In genomic region chr5:134879456-134879855, GRCh38 we compare ENCODE assay signal across 29 cellular contexts. TPM values are rescaled to one million over a fixed set of nuclear protein-coding genes. Genes with fewer than 3 reads are reported as not detected.
DNase-seq lines count a peak whose midpoint lies in the region; ATAC-seq, FAIRE-seq and TF ChIP-seq lines count a peak whose summit lies in the region.
"Had no signal": no experiment of that assay in that cellular context is flagged by ENCODE, and none has a peak within 500 bp of the region (broad histone marks: within the 10 kb centered on the region; RNA-seq: fewer than 3 reads in every experiment).

No MANE protein-coding gene starts in this region.

- no peak overlapping the region for H2AFZ ChIP-seq in GM23248

- no peak overlapping the region for H3K4me3 Mint-ChIP-seq in natural killer cell
- no peak overlapping the region for H3K4me3 Mint-ChIP-seq in natural killer cell treated with Interleukin-12 subunit alpha and Interleukin-12 subunit beta and Interleukin-15 and Interleukin-18, amount 100 ng/mL, for 72 hours
- H3K4me3 Mint-ChIP-seq: activated CD8-positive, alpha-beta T cell treated with anti-CD3 and anti-CD28 coated beads, Interleukin-2, amount 10 ng/mL, durations not matched to agents 7 days and 5 days; endodermal cell had no signal

- in situ Hi-C loops in GM23248 (cut with MboI), result no loop called here

- H3K9ac ChIP-seq in GM23248, result no peak overlapping the region

- H3K36me3 Mint-ChIP-seq in natural killer cell, result no peaks in the 10 kb centered on the region
- no peaks in the 10 kb centered on the region for H3K36me3 Mint-ChIP-seq in natural killer cell treated with Interleukin-12 subunit alpha and Interleukin-12 subunit beta and Interleukin-15 and Interleukin-18, amount 100 ng/mL, for 72 hours
- H3K36me3 Mint-ChIP-seq: IgD-negative memory B cell had no signal

- intact Hi-C loops in natural killer cell (cut with micrococcal nuclease), result no loop called here

- no peak for FAIRE-seq in urothelium cell line (lab: Jason Lieb, UNC)
- FAIRE-seq: islet of Langerhans had no signal

- no peak overlapping the region for H3K4me3 ChIP-seq in GM23248
- H3K4me3 ChIP-seq: left lung, psoas muscle, SJCRH30, transverse colon had no signal

- H4K20me1 ChIP-seq in GM23248 (ENCODE audit: insufficient read depth), result no peaks in the 10 kb centered on the region

- H3K9me3 ChIP-seq in GM23248 (ENCODE audit: low read depth), result no peaks in the 10 kb centered on the region
- H3K9me3 ChIP-seq: left lung, psoas muscle, SJCRH30, transverse colon had no signal

- H3K27ac ChIP-seq in GM23248, result no peak overlapping the region
- H3K27ac ChIP-seq: left lung, psoas muscle, SJCRH30, transverse colon had no signal

- no peaks in the 10 kb centered on the region for H3K36me3 ChIP-seq in GM23248 (ENCODE audit: low read depth)
- H3K36me3 ChIP-seq: left lung, transverse colon had no signal

- peaks cover 8% of the 10 kb centered on the region; the same call in 1 of the 2 replicates for H3K4me1 ChIP-seq in GM23248 (ENCODE audit: insufficient read depth)
- H3K4me1 ChIP-seq: SJCRH30 had no signal

- H3K4me2 ChIP-seq in GM23248 (ENCODE audit: unreplicated experiment), result no peak overlapping the region

- 44 to 47% methylated on average over 3 of the region's 3 CpGs for WGBS in GM23248 (ENCODE audit: low coverage in 1 of 2, low lambda C conversion rate in 2 of 2, missing lambda C conversion rate in 2 of 2), 2 experiments

- peaks cover 77% of the 10 kb centered on the region for H3K79me2 ChIP-seq in GM23248 (ENCODE audit: insufficient read depth)

- peaks cover 21% of the 10 kb centered on the region for H3F3A ChIP-seq in GM23248 (ENCODE audit: insufficient read depth)

- peak overlapping the region; percentile 31 to 58 for H3K27ac Mint-ChIP-seq in natural killer cell
- no peak overlapping the region for H3K27ac Mint-ChIP-seq in natural killer cell treated with Interleukin-12 subunit alpha and Interleukin-12 subunit beta and Interleukin-15 and Interleukin-18, amount 100 ng/mL, for 72 hours
- H3K27ac Mint-ChIP-seq: activated CD8-positive, alpha-beta T cell treated with anti-CD3 and anti-CD28 coated beads, Interleukin-2, amount 10 ng/mL, durations not matched to agents 7 days and 5 days; endodermal cell had no signal

- no peaks in the 10 kb centered on the region for H3K27me3 ChIP-seq in GM23248 (replicated peaks; ENCODE audit: insufficient read depth)
- H3K27me3 ChIP-seq: left lung, SJCRH30, transverse colon had no signal

- peaks cover 29 to 48% of the 10 kb centered on the region in 2 donors for H3K4me1 Mint-ChIP-seq in natural killer cell
- peaks cover 32 to 37% of the 10 kb centered on the region in 2 donors for H3K4me1 Mint-ChIP-seq in natural killer cell treated with Interleukin-12 subunit alpha and Interleukin-12 subunit beta and Interleukin-15 and Interleukin-18, amount 100 ng/mL, for 72 hours (ENCODE audit: low read depth in 2 of 2)

- ATAC-seq in natural killer cell, result no peak
- ATAC-seq in natural killer cell treated with Interleukin-12 subunit alpha and Interleukin-12 subunit beta and Interleukin-15 and Interleukin-18, amount 100 ng/mL, for 72 hours, result no peak
- ATAC-seq: activated CD8-positive, alpha-beta T cell treated with anti-CD3 and anti-CD28 coated beads, Interleukin-2, amount 10 ng/mL, durations not matched to agents 7 days and 5 days; left lung; psoas muscle had no signal

- DNase-seq in NCI-H146 (lab: John Stamatoyannopoulos, UW) (peak; percentile 1), NCI-H146 treated with DMSO at 0.1 percent for 48 hours (lab: John Stamatoyannopoulos, UW; ENCODE audit: unreplicated experiment) (no peak), natural killer cell (no peak), mesenteric fat pad (ENCODE audit: low spot score) (peak; percentile 45), urothelium cell line (ENCODE audit: low spot score) (no peak), iPS-NIHi7 (ENCODE audit: extremely low spot score) (no peak), GM23248 (no peak)
- DNase-seq in natural killer cell treated with Interleukin-12 subunit alpha and Interleukin-12 subunit beta and Interleukin-15 and Interleukin-18, amount 100 ng/mL, for 72 hours (ENCODE audit: low spot score), result no peak
- DNase-seq: 8988T; activated CD4-positive, alpha-beta T cell treated with anti-CD3 and anti-CD28 coated beads for 4 hours; activated CD8-positive, alpha-beta T cell treated with anti-CD3 and anti-CD28 coated beads, Interleukin-2, amount 10 ng/mL, durations not matched to agents 7 days and 5 days; activated gamma-delta T cell; C1 segment of cervical spinal cord; Calu3; dermis blood vessel endothelial cell; endodermal cell; glutamatergic neuron; left lung; mesendoderm; NCI-H226; NCI-H526 treated with DMSO at 0.1 percent for 48 hours; psoas muscle; SJCRH30; stimulated activated CD4-positive, alpha-beta T cell treated with anti-CD3 and anti-CD28 coated beads, Interleukin-4, amount 100 ng/mL, for 1 hour; SW 1271; T-helper 9 cell; transverse colon had no signal

- no peak for TF ChIP-seq CTCF in natural killer cell (IDR thresholded peaks at IDR 0.05)

- no peaks in the 10 kb centered on the region for H3K27me3 Mint-ChIP-seq in natural killer cell (ENCODE audit: low read depth in 2 of 2)
- H3K27me3 Mint-ChIP-seq in natural killer cell treated with Interleukin-12 subunit alpha and Interleukin-12 subunit beta and Interleukin-15 and Interleukin-18, amount 100 ng/mL, for 72 hours, result no peaks in the 10 kb centered on the region
- H3K27me3 Mint-ChIP-seq: IgD-negative memory B cell had no signal

- H3K9me2 ChIP-seq in GM23248 (ENCODE audit: insufficient read depth), result no peaks in the 10 kb centered on the region

- no peaks in the 10 kb centered on the region for H3K9me3 Mint-ChIP-seq in natural killer cell
- no peaks in the 10 kb centered on the region for H3K9me3 Mint-ChIP-seq in natural killer cell treated with Interleukin-12 subunit alpha and Interleukin-12 subunit beta and Interleukin-15 and Interleukin-18, amount 100 ng/mL, for 72 hours
- H3K9me3 Mint-ChIP-seq: IgD-negative memory B cell had no signal

RNA-seq across cellular contexts. Expression of gene TXNDC15, which starts 5.3 kb away (rescaled TPM):
- total RNA-seq in natural killer cell, result 10 to 100 TPM; 36.6 to 48.3 (median 47.8) TPM
- total RNA-seq in natural killer cell treated with Interleukin-12 subunit alpha and Interleukin-12 subunit beta and Interleukin-15 and Interleukin-18, amount 100 ng/mL, for 72 hours, result 10 to 100 TPM; 69.9 TPM
- total RNA-seq in mesenteric fat pad, result 50.1 TPM
- 112 and 170 TPM in 2 replicates for total RNA-seq in GM23248 (2014; rRNA removed; shearing (Covaris generic))
- 102 and 103 TPM in 2 replicates for polyA plus RNA-seq in GM23248 (2016; fragmentation: Nextera tagmentation; extraction: Ambion mirVana)

RNA-seq across cellular contexts. Expression of gene PCBD2, which starts 25.5 kb away (rescaled TPM):
- 10 to 100 TPM in 1 of 3 donors, 1 to 10 TPM in 2; 7.6 to 11.5 (median 7.7) TPM for total RNA-seq in natural killer cell
- 10 to 100 TPM; 10.5 to 15.7 TPM for total RNA-seq in natural killer cell treated with Interleukin-12 subunit alpha and Interleukin-12 subunit beta and Interleukin-15 and Interleukin-18, amount 100 ng/mL, for 72 hours
- total RNA-seq in mesenteric fat pad, result 10.7 TPM
- 4.9 and 10.1 TPM in 2 replicates for total RNA-seq in GM23248 (2014; rRNA removed; shearing (Covaris generic))
- polyA plus RNA-seq in GM23248 (2016; fragmentation: Nextera tagmentation; extraction: Ambion mirVana), result 5.8 and 6.2 TPM in 2 replicates

RNA-seq across cellular contexts. Expression of gene C5orf24, which starts 33.7 kb away (rescaled TPM):
- total RNA-seq in natural killer cell, result 10 to 100 TPM; 42.7 to 49.8 (median 44.7) TPM
- total RNA-seq in natural killer cell treated with Interleukin-12 subunit alpha and Interleukin-12 subunit beta and Interleukin-15 and Interleukin-18, amount 100 ng/mL, for 72 hours, result 10 to 100 TPM; 33.3 to 34.5 TPM
- total RNA-seq in mesenteric fat pad, result 40.9 TPM
- 41.2 and 41.4 TPM in 2 replicates for total RNA-seq in GM23248 (2014; rRNA removed; shearing (Covaris generic))
- 34.0 and 36.4 TPM in 2 replicates for polyA plus RNA-seq in GM23248 (2016; fragmentation: Nextera tagmentation; extraction: Ambion mirVana)

Comparison
In these comparisons a context has a peak if more than half of its experiments do, and no peak if none do; other contexts are left out.
1. DNase-seq: peak in NCI-H146 (single experiment) and mesenteric fat pad (single experiment); none in NCI-H146 treated with DMSO at 0.1 percent for 48 hours (single experiment), natural killer cell (single experiment), natural killer cell treated with Interleukin-12 subunit alpha and Interleukin-12 subunit beta and Interleukin-15 and Interleukin-18, amount 100 ng/mL, for 72 hours (single experiment), urothelium cell line (single experiment), iPS-NIHi7 (single experiment) and GM23248 (single experiment).
2. H3K27ac Mint-ChIP-seq: peak in natural killer cell (2 of 2); none in natural killer cell treated with Interleukin-12 subunit alpha and Interleukin-12 subunit beta and Interleukin-15 and Interleukin-18, amount 100 ng/mL, for 72 hours (0 of 2).